ENCODE assay signal across 27 cellular contexts in the genomic region with DNA sequence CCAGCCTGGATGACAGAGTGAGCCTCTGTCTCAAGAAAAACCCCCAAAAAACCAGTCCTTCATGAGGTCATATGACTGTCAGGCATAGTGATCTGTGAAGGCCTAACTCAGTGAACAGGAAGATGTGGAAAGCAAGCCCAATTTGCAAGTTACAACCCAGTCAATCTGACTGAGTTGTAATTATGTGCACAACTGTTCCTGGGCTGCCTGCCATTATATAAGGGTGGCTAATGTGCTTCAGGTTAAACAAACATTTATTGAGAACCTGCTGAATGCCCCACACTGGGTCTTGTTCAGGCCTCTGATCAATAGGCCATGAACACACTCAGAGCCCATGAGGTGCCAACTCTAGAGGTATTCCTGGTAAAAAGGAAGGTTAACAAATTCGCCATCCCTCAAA. TPM values are rescaled to one million over a fixed set of nuclear protein-coding genes. Genes with fewer than 3 reads are reported as not detected.
"Had no signal": no experiment of that assay in that cellular context is flagged by ENCODE, and none has a peak within 500 bp of the region (broad histone marks: within the 10 kb centered on the region; RNA-seq: fewer than 3 reads in every experiment).

No MANE protein-coding gene starts in this region.

- H3K4me3 Mint-ChIP-seq: effector memory CD8-positive, alpha-beta T cell; mesothelial cell of epicardium; naive thymus-derived CD8-positive, alpha-beta T cell; nephron progenitor cell; stimulated activated effector memory CD8-positive, alpha-beta T cell treated with anti-CD3 and anti-CD28 coated beads, Interleukin-12 subunit alpha, Interleukin-12 subunit beta, amount 100 ng/mL, for 72 hours had no signal

- DNase-seq: cerebellar nuclear complex; effector memory CD8-positive, alpha-beta T cell; erythroblast; esophagus squamous epithelium; foreskin melanocyte; glutamatergic neuron; heart right ventricle; kidney glomerular epithelial cell; left ventricle myocardium superior; naive thymus-derived CD8-positive, alpha-beta T cell; nephron progenitor cell; occipital lobe; ovary; posterior cingulate gyrus; psoas muscle; right cardiac atrium; sigmoid colon; stimulated activated CD4-positive, alpha-beta T cell treated with anti-CD3 and anti-CD28 coated beads, Interleukin-2, amount 100 ng/mL, for 24 hours; stimulated activated CD4-positive, alpha-beta T cell treated with anti-CD3 and anti-CD28 coated beads, Interleukin-4, amount 100 ng/mL, for 24 hours; stimulated activated naive CD8-positive, alpha-beta T cell treated with anti-CD3 and anti-CD28 coated beads, Interleukin-15, Interleukin-2, amounts not matched to agents 100 U/mL and 50 U/mL, for 24 hours; substantia nigra; testis; tibial artery had no signal

- H3K4me3 ChIP-seq: esophagus squamous epithelium, heart right ventricle, lower lobe of right lung, ovary, psoas muscle, sigmoid colon, testis, tibial artery, upper lobe of left lung had no signal

- H3K9me3 Mint-ChIP-seq: effector memory CD8-positive, alpha-beta T cell; mesothelial cell of epicardium; naive thymus-derived CD8-positive, alpha-beta T cell; nephron progenitor cell; stimulated activated effector memory CD8-positive, alpha-beta T cell treated with anti-CD3 and anti-CD28 coated beads, Interleukin-12 subunit alpha, Interleukin-12 subunit beta, amount 100 ng/mL, for 72 hours had no signal

- H3K27me3 ChIP-seq: ovary, testis, upper lobe of left lung had no signal

- H3K4me1 ChIP-seq: esophagus squamous epithelium, lower lobe of right lung, psoas muscle, sigmoid colon, testis, tibial artery, upper lobe of left lung had no signal

- H3K27ac ChIP-seq: esophagus squamous epithelium, lower lobe of right lung, ovary, psoas muscle, sigmoid colon, testis, tibial artery, upper lobe of left lung had no signal

- H3K4me1 Mint-ChIP-seq: mesothelial cell of epicardium; stimulated activated effector memory CD8-positive, alpha-beta T cell treated with anti-CD3 and anti-CD28 coated beads, Interleukin-12 subunit alpha, Interleukin-12 subunit beta, amount 100 ng/mL, for 72 hours had no signal

- H3K36me3 Mint-ChIP-seq: mesothelial cell of epicardium; naive thymus-derived CD8-positive, alpha-beta T cell; stimulated activated effector memory CD8-positive, alpha-beta T cell treated with anti-CD3 and anti-CD28 coated beads, Interleukin-12 subunit alpha, Interleukin-12 subunit beta, amount 100 ng/mL, for 72 hours had no signal

- H3K27ac Mint-ChIP-seq: effector memory CD8-positive, alpha-beta T cell; mesothelial cell of epicardium; naive thymus-derived CD8-positive, alpha-beta T cell; nephron progenitor cell; stimulated activated effector memory CD8-positive, alpha-beta T cell treated with anti-CD3 and anti-CD28 coated beads, Interleukin-12 subunit alpha, Interleukin-12 subunit beta, amount 100 ng/mL, for 72 hours had no signal

- H3K9me3 ChIP-seq: esophagus squamous epithelium, heart right ventricle, lower lobe of right lung, ovary, psoas muscle, sigmoid colon, testis, tibial artery, upper lobe of left lung had no signal

- ATAC-seq: effector memory CD8-positive, alpha-beta T cell; heart right ventricle; naive thymus-derived CD8-positive, alpha-beta T cell; psoas muscle; right cardiac atrium; stimulated activated effector memory CD8-positive, alpha-beta T cell treated with anti-CD3 and anti-CD28 coated beads, Interleukin-12 subunit alpha, Interleukin-12 subunit beta, amount 100 ng/mL, for 72 hours; stimulated activated naive CD8-positive, alpha-beta T cell treated with anti-CD3 and anti-CD28 coated beads, Interleukin-15, Interleukin-2, amounts not matched to agents 100 U/mL and 50 U/mL, for 24 hours had no signal

- H3K36me3 ChIP-seq: esophagus squamous epithelium, heart right ventricle, lower lobe of right lung, ovary, sigmoid colon, tibial artery, upper lobe of left lung had no signal

RNA-seq across cellular contexts. Expression of a gene that starts 38.2 kb away (rescaled TPM):
- total RNA-seq: naive thymus-derived CD8-positive, alpha-beta T cell had no signal
- polyA plus RNA-seq: naive thymus-derived CD8-positive, alpha-beta T cell had no signal
